19 cellular contexts compared by ENCODE assay signal in genomic region chr11:68666854-68667253, GRCh38. TPM values are rescaled to one million over a fixed set of nuclear protein-coding genes. Genes with fewer than 3 reads are reported as not detected.
"Had no signal": no experiment of that assay in that cellular context is flagged by ENCODE, and none has a peak within 500 bp of the region (broad histone marks: within the 10 kb centered on the region; RNA-seq: fewer than 3 reads in every experiment).

No MANE protein-coding gene starts in this region.

- H3K27me3 ChIP-seq: uterus had no signal

- H3K9me3 ChIP-seq: adrenal gland, left lung, prostate gland, thoracic aorta, uterus had no signal

- H3K4me3 ChIP-seq: adrenal gland, left lung, prostate gland, thoracic aorta, uterus had no signal

- H3K36me3 ChIP-seq: adrenal gland, left lung, prostate gland, thoracic aorta, uterus had no signal

- H3K4me1 ChIP-seq: adrenal gland, left lung, prostate gland, uterus had no signal

- DNase-seq: activated CD4-positive, alpha-beta T cell treated with anti-CD3 and anti-CD28 coated beads, Interleukin-2, amount 50 U/mL, for 48 hours; activated gamma-delta T cell treated with Interleukin-2 at 50 U/mL for 16 hours; dermis blood vessel endothelial cell; effector memory CD4-positive, alpha-beta T cell; kidney; left lung; mammary epithelial cell; midbrain; right cardiac atrium; small intestine; stimulated activated CD4-positive, alpha-beta T cell treated with anti-CD3 and anti-CD28 coated beads, Interleukin-4, amount 100 ng/mL, for 24 hours; T-helper 17 cell had no signal

- ATAC-seq: activated naive CD4-positive, alpha-beta T cell treated with anti-CD3 and anti-CD28 coated beads, Interleukin-2, amount 50 U/mL, for 72 hours; left lung; T-helper 17 cell had no signal

- H3K27ac ChIP-seq: adrenal gland, left lung, prostate gland, thoracic aorta, uterus had no signal

RNA-seq across cellular contexts. Expression of gene GAL, which starts 17.5 kb away (rescaled TPM):
- total RNA-seq: cerebellum, fibroblast of villous mesenchyme, right cardiac atrium, T-helper 17 cell, thoracic aorta had no signal
